28 cellular contexts compared by ENCODE assay signal in genomic region chr20:8057871-8058270, GRCh38.
"Had no signal": no experiment of that assay in that cellular context is flagged by ENCODE, and none has a peak within 500 bp of the region (broad histone marks: within the 10 kb centered on the region; RNA-seq: fewer than 3 reads in every experiment).

No MANE protein-coding gene starts in this region.

- H3K4me3 Mint-ChIP-seq: activated CD8-positive, alpha-beta memory T cell treated with anti-CD3 and anti-CD28 coated beads, Interleukin-2, amount 10 ng/mL, durations not matched to agents 7 days and 5 days; activated CD8-positive, alpha-beta T cell treated with anti-CD3 and anti-CD28 coated beads, Interleukin-2, amount 10 ng/mL, durations not matched to agents 7 days and 5 days; activated naive CD4-positive, alpha-beta T cell treated with anti-CD3 and anti-CD28 coated beads, Interleukin-2, amount 50 U/mL, for 24 hours; activated naive CD8-positive, alpha-beta T cell treated with anti-CD3 and anti-CD28 coated beads, Interleukin-2, amount 50 U/mL, for 24 hours; immature natural killer cell; naive B cell; stimulated activated memory B cell treated with anti-CD40 and anti-IgM and Interleukin-4, amounts not matched to agents 10 μg/mL and 1 μg/mL and 100 μg/mL, for 72 hours; stimulated activated naive CD8-positive, alpha-beta T cell treated with anti-CD3 and anti-CD28 coated beads, Interleukin-15, amount 100 ng/mL, for 72 hours; type B pancreatic cell; WTC11 had no signal

- H3K27ac Mint-ChIP-seq: activated CD8-positive, alpha-beta memory T cell treated with anti-CD3 and anti-CD28 coated beads, Interleukin-2, amount 10 ng/mL, durations not matched to agents 7 days and 5 days; activated CD8-positive, alpha-beta T cell treated with anti-CD3 and anti-CD28 coated beads, Interleukin-2, amount 10 ng/mL, durations not matched to agents 7 days and 5 days; activated naive CD4-positive, alpha-beta T cell treated with anti-CD3 and anti-CD28 coated beads, Interleukin-2, amount 50 U/mL, for 24 hours; activated naive CD8-positive, alpha-beta T cell treated with anti-CD3 and anti-CD28 coated beads, Interleukin-2, amount 50 U/mL, for 24 hours; activated T-helper 2 cell treated with anti-CD3 and anti-CD28 coated beads, Interferon-gamma antibody, Interleukin-2, Interleukin-4, amounts not matched to agents 10 μg/mL and 5 μg/mL and 100 μg/mL, durations not matched to agents 14 hours and 24 hours and 36 hours; immature natural killer cell; naive B cell; progenitor cell of endocrine pancreas; stimulated activated memory B cell treated with anti-CD40 and anti-IgM and Interleukin-4, amounts not matched to agents 10 μg/mL and 1 μg/mL and 100 μg/mL, for 72 hours; stimulated activated naive CD8-positive, alpha-beta T cell treated with anti-CD3 and anti-CD28 coated beads, Interleukin-15, amount 100 ng/mL, for 72 hours; type B pancreatic cell; WTC11 had no signal

- H3K9me3 Mint-ChIP-seq: activated naive CD4-positive, alpha-beta T cell treated with anti-CD3 and anti-CD28 coated beads, Interleukin-2, amount 50 U/mL, for 24 hours; activated naive CD8-positive, alpha-beta T cell treated with anti-CD3 and anti-CD28 coated beads, Interleukin-2, amount 50 U/mL, for 24 hours; activated T-helper 2 cell treated with anti-CD3 and anti-CD28 coated beads, Interferon-gamma antibody, Interleukin-2, Interleukin-4, amounts not matched to agents 10 μg/mL and 5 μg/mL and 100 μg/mL, durations not matched to agents 14 hours and 24 hours and 36 hours; immature natural killer cell; naive B cell; stimulated activated memory B cell treated with anti-CD40 and anti-IgM and Interleukin-4, amounts not matched to agents 10 μg/mL and 1 μg/mL and 100 μg/mL, for 72 hours; stimulated activated naive CD8-positive, alpha-beta T cell treated with anti-CD3 and anti-CD28 coated beads, Interleukin-15, amount 100 ng/mL, for 72 hours; type B pancreatic cell; WTC11 had no signal

- H3K4me3 ChIP-seq: heart left ventricle, ovary, right lobe of liver, skin epidermis, uterus had no signal

- ATAC-seq: activated CD8-positive, alpha-beta memory T cell treated with anti-CD3 and anti-CD28 coated beads, Interleukin-2, amount 10 ng/mL, durations not matched to agents 7 days and 5 days; activated CD8-positive, alpha-beta T cell treated with anti-CD3 and anti-CD28 coated beads, Interleukin-2, amount 10 ng/mL, durations not matched to agents 7 days and 5 days; activated naive CD8-positive, alpha-beta T cell treated with anti-CD3 and anti-CD28 coated beads, Interleukin-2, amount 50 U/mL, for 24 hours; heart left ventricle; left colon; right lobe of liver; stimulated activated memory B cell treated with anti-CD40 and anti-IgM and Interleukin-4, amounts not matched to agents 10 μg/mL and 1 μg/mL and 100 μg/mL, for 72 hours; stimulated activated naive CD8-positive, alpha-beta T cell treated with anti-CD3 and anti-CD28 coated beads, Interleukin-15, amount 100 ng/mL, for 72 hours; WTC11 had no signal

- H3K36me3 Mint-ChIP-seq: activated CD8-positive, alpha-beta memory T cell treated with anti-CD3 and anti-CD28 coated beads, Interleukin-2, amount 10 ng/mL, durations not matched to agents 7 days and 5 days; activated naive CD4-positive, alpha-beta T cell treated with anti-CD3 and anti-CD28 coated beads, Interleukin-2, amount 50 U/mL, for 24 hours; immature natural killer cell; naive B cell; stimulated activated memory B cell treated with anti-CD40 and anti-IgM and Interleukin-4, amounts not matched to agents 10 μg/mL and 1 μg/mL and 100 μg/mL, for 72 hours; type B pancreatic cell; WTC11 had no signal

- DNase-seq: activated CD4-positive, alpha-beta T cell treated with anti-CD3 and anti-CD28 coated beads for 1 hour; activated CD4-positive, alpha-beta T cell treated with anti-CD3 and anti-CD28 coated beads, Interleukin-2, amount 50 U/mL, for 1 hour; activated CD8-positive, alpha-beta memory T cell treated with anti-CD3 and anti-CD28 coated beads, Interleukin-2, amount 10 ng/mL, durations not matched to agents 7 days and 5 days; activated CD8-positive, alpha-beta T cell treated with anti-CD3 and anti-CD28 coated beads, Interleukin-2, amount 10 ng/mL, durations not matched to agents 7 days and 5 days; activated naive CD8-positive, alpha-beta T cell treated with anti-CD3 and anti-CD28 coated beads, Interleukin-2, amount 50 U/mL, for 24 hours; activated T-cell treated with anti-CD3 and anti-CD28 coated beads, Interleukin-2, amount 50 U/mL, for 48 hours; amygdala; central memory CD4-positive, alpha-beta T cell; heart left ventricle; hypothalamus; immature natural killer cell; kidney; left colon; mammary epithelial cell; naive B cell; ovary; right lobe of liver; stimulated activated CD4-positive, alpha-beta T cell treated with anti-CD3 and anti-CD28 coated beads, Interleukin-4, amount 100 ng/mL, for 24 hours; stimulated activated naive CD8-positive, alpha-beta T cell treated with anti-CD3 and anti-CD28 coated beads, Interleukin-15, amount 100 ng/mL, for 72 hours; substantia nigra; uterus had no signal

- H3K9me3 ChIP-seq: ovary, right lobe of liver, uterus had no signal

- H3K27me3 Mint-ChIP-seq: naive B cell; progenitor cell of endocrine pancreas; stimulated activated memory B cell treated with anti-CD40 and anti-IgM and Interleukin-4, amounts not matched to agents 10 μg/mL and 1 μg/mL and 100 μg/mL, for 72 hours; stimulated activated naive CD8-positive, alpha-beta T cell treated with anti-CD3 and anti-CD28 coated beads, Interleukin-15, amount 100 ng/mL, for 72 hours; type B pancreatic cell had no signal

- H3K36me3 ChIP-seq: heart left ventricle, ovary, right lobe of liver, uterus had no signal

- H3K4me1 ChIP-seq: right lobe of liver, uterus had no signal

- H3K27me3 ChIP-seq: heart left ventricle, ovary, right lobe of liver, uterus had no signal

- H3K4me1 Mint-ChIP-seq: activated CD8-positive, alpha-beta memory T cell treated with anti-CD3 and anti-CD28 coated beads, Interleukin-2, amount 10 ng/mL, durations not matched to agents 7 days and 5 days; activated naive CD4-positive, alpha-beta T cell treated with anti-CD3 and anti-CD28 coated beads, Interleukin-2, amount 50 U/mL, for 24 hours; activated naive CD8-positive, alpha-beta T cell treated with anti-CD3 and anti-CD28 coated beads, Interleukin-2, amount 50 U/mL, for 24 hours; immature natural killer cell; naive B cell; stimulated activated memory B cell treated with anti-CD40 and anti-IgM and Interleukin-4, amounts not matched to agents 10 μg/mL and 1 μg/mL and 100 μg/mL, for 72 hours; stimulated activated naive CD8-positive, alpha-beta T cell treated with anti-CD3 and anti-CD28 coated beads, Interleukin-15, amount 100 ng/mL, for 72 hours; WTC11 had no signal
